In genomic region chr4:37923089-37923488, GRCh38 we compare ENCODE assay signal across 3 cellular contexts. TPM values are rescaled to one million over a fixed set of nuclear protein-coding genes. Genes with fewer than 3 reads are reported as not detected.
"Had no signal": no experiment of that assay in that cellular context is flagged by ENCODE, and none has a peak within 500 bp of the region (broad histone marks: within the 10 kb centered on the region; RNA-seq: fewer than 3 reads in every experiment).

No MANE protein-coding gene starts in this region.

RNA-seq across cellular contexts. Expression of gene PTTG2, which starts 37.1 kb away (rescaled TPM):
- total RNA-seq: activated CD4-positive, alpha-beta memory T cell treated with anti-CD3 and anti-CD28 coated beads for 36 hours; activated CD4-positive, alpha-beta T cell treated with anti-CD3 and anti-CD28 coated beads for 36 hours; activated CD8-positive, alpha-beta T cell treated with anti-CD3 and anti-CD28 coated beads for 36 hours had no signal
